Comparison of ENCODE assay signal across 1 cellular context in the genomic region with DNA sequence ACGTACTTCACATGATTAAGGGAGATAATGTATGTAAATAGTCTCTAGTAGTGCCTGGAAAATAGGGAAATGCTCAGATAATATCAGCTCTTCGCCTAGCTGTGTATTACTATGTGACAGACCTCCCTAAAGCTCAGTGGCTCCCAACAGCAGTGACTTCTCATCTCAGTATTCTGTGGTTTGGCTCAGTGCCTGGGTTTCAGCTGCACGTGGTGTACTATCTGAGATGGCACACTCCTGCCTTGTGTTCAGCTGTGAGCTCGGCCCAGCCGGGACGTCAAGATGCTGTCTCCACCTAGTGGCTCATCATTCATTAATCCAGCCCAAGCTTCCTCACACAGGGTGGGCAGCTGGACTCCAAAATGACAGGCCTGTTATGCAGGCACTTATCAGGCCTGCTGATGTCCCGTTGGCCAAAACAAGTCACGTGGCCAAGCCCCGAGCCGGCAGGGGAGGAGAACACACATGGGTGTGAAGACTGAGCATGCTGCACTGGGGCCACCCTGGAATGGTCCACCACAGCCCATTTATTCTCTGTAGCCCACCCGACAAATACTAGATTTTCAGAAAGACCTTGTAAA.
TF ChIP-seq lines count a peak whose summit lies in the region.

No MANE protein-coding gene starts in this region.

TF ChIP-seq in HCT116, 20 proteins besides CTCF, POLR2A, EP300 and RAD21 (continued from another document):
- TF ChIP-seq, protein P1, sequence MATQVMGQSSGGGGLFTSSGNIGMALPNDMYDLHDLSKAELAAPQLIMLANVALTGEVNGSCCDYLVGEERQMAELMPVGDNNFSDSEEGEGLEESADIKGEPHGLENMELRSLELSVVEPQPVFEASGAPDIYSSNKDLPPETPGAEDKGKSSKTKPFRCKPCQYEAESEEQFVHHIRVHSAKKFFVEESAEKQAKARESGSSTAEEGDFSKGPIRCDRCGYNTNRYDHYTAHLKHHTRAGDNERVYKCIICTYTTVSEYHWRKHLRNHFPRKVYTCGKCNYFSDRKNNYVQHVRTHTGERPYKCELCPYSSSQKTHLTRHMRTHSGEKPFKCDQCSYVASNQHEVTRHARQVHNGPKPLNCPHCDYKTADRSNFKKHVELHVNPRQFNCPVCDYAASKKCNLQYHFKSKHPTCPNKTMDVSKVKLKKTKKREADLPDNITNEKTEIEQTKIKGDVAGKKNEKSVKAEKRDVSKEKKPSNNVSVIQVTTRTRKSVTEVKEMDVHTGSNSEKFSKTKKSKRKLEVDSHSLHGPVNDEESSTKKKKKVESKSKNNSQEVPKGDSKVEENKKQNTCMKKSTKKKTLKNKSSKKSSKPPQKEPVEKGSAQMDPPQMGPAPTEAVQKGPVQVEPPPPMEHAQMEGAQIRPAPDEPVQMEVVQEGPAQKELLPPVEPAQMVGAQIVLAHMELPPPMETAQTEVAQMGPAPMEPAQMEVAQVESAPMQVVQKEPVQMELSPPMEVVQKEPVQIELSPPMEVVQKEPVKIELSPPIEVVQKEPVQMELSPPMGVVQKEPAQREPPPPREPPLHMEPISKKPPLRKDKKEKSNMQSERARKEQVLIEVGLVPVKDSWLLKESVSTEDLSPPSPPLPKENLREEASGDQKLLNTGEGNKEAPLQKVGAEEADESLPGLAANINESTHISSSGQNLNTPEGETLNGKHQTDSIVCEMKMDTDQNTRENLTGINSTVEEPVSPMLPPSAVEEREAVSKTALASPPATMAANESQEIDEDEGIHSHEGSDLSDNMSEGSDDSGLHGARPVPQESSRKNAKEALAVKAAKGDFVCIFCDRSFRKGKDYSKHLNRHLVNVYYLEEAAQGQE (IDR thresholded peaks at IDR 0.05; ENCODE audit: low read depth), result no peak
- TF ChIP-seq SRF (IDR thresholded peaks at IDR 0.05; ENCODE audit: low read depth), result no peak
- no peak for TF ChIP-seq ZFX (IDR thresholded peaks at IDR 0.05)
- TF ChIP-seq ELF1 (IDR thresholded peaks at IDR 0.05; ENCODE audit: borderline replicate concordance, low read depth), result no peak
- no peak for TF ChIP-seq CEBPB (IDR thresholded peaks at IDR 0.05; ENCODE audit: low read depth)
- TF ChIP-seq TCF7L2 (IDR thresholded peaks at IDR 0.05; ENCODE audit: borderline replicate concordance, extremely low read depth, insufficient read depth, insufficient read length), result peak; percentile 63
- peak; percentile 86 for TF ChIP-seq CBX3 (IDR thresholded peaks at IDR 0.05; ENCODE audit: low read depth)
- no peak for TF ChIP-seq ZNF274 (IDR thresholded peaks at IDR 0.05; ENCODE audit: low read depth, low read length)
- no peak for TF ChIP-seq YY1 (IDR thresholded peaks at IDR 0.05; ENCODE audit: extremely low read depth, insufficient replicate concordance, low read depth, low read length)
- TF ChIP-seq, protein P2, sequence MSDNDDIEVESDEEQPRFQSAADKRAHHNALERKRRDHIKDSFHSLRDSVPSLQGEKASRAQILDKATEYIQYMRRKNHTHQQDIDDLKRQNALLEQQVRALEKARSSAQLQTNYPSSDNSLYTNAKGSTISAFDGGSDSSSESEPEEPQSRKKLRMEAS (IDR thresholded peaks at IDR 0.05), result peak; percentile 97
- TF ChIP-seq, protein P3, sequence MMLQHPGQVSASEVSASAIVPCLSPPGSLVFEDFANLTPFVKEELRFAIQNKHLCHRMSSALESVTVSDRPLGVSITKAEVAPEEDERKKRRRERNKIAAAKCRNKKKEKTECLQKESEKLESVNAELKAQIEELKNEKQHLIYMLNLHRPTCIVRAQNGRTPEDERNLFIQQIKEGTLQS (IDR thresholded peaks at IDR 0.05), result no peak
- peak; percentile 51; the same call in 1 of the 2 replicates for TF ChIP-seq SP1 (IDR thresholded peaks at IDR 0.05; ENCODE audit: low read depth)
- TF ChIP-seq EZH2 (IDR thresholded peaks at IDR 0.05), result no peak
- peak; percentile 46 for TF ChIP-seq JUND (IDR thresholded peaks at IDR 0.05)
- no peak for TF ChIP-seq FOSL1 (IDR thresholded peaks at IDR 0.05; ENCODE audit: low read depth)
- TF ChIP-seq EGR1 (IDR thresholded peaks at IDR 0.05; ENCODE audit: low read depth), result no peak
- TF ChIP-seq SIN3A (IDR thresholded peaks at IDR 0.05; ENCODE audit: low read depth), result peak; percentile 76; the same call in 1 of the 2 replicates
